In the genomic region with DNA sequence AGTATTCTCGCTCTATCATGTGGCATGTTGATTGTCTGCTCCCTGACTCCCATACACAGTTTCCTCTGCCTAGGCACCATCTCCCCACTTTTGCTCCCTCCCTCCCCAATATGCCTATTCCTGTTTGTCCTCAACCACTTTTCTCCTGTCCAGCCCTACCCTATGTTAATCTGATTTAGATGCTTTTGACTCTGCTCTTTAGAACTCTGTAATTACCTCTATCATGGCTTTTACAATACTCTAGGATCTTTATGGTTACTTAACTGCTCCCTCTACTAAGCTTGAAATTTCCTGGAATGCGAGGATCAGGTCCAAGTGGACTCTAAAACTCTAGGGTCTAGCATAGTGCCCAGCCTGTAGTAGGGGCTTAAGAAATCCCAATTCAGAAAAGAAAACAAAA, we compare ENCODE assay signal across 20 cellular contexts.
A peak's percentile ranks its signal among the peaks of the same experiment; 100 is the strongest.
DNase-seq lines count a peak whose midpoint lies in the region; ATAC-seq, FAIRE-seq and TF ChIP-seq lines count a peak whose summit lies in the region.
"Had no signal": no experiment of that assay in that cellular context is flagged by ENCODE, and none has a peak within 500 bp of the region (broad histone marks: within the 10 kb centered on the region; RNA-seq: fewer than 3 reads in every experiment).

No MANE protein-coding gene starts in this region.

- H3K9me2 ChIP-seq in MM.1S (replicated peaks; ENCODE audit: insufficient read depth, low read length) = no peaks in the 10 kb centered on the region

- H3K27ac Mint-ChIP-seq in stimulated activated naive B cell treated with anti-CD40 and anti-IgM and Interleukin-4, amounts not matched to agents 10 μg/mL and 1 μg/mL and 100 μg/mL, for 72 hours = peak overlapping the region; percentile 7
- H3K27ac Mint-ChIP-seq: CD4-positive, CD25-positive, alpha-beta regulatory T cell; CD8-positive, alpha-beta memory T cell had no signal

- peaks cover 7 to 10% of the 10 kb centered on the region in 2 donors for H3K4me1 Mint-ChIP-seq in stimulated activated naive B cell treated with anti-CD40 and anti-IgM and Interleukin-4, amounts not matched to agents 10 μg/mL and 1 μg/mL and 100 μg/mL, for 72 hours
- H3K4me1 Mint-ChIP-seq: CD4-positive, CD25-positive, alpha-beta regulatory T cell; CD8-positive, alpha-beta memory T cell had no signal

- H3K4me3 ChIP-seq in MM.1S (ENCODE audit: low read length) = no peak overlapping the region
- H3K4me3 ChIP-seq: GM23248, HAP-1 had no signal

- no peak overlapping the region for H3K9ac ChIP-seq in MM.1S (ENCODE audit: low read length)
- H3K9ac ChIP-seq: GM23248 had no signal

- H3K4me1 ChIP-seq in MM.1S (ENCODE audit: low read length) = no peaks in the 10 kb centered on the region
- H3K4me1 ChIP-seq: HAP-1 had no signal

- H3K27me3 Mint-ChIP-seq in stimulated activated naive B cell treated with anti-CD40 and anti-IgM and Interleukin-4, amounts not matched to agents 10 μg/mL and 1 μg/mL and 100 μg/mL, for 72 hours = no peaks in the 10 kb centered on the region
- H3K27me3 Mint-ChIP-seq: CD4-positive, CD25-positive, alpha-beta regulatory T cell; CD8-positive, alpha-beta memory T cell had no signal

- no peaks in the 10 kb centered on the region for H3K36me3 ChIP-seq in MM.1S (replicated peaks; ENCODE audit: insufficient read depth, low read length)
- H3K36me3 ChIP-seq: BE2C, HAP-1 had no signal

- no peak overlapping the region for H3K4me3 Mint-ChIP-seq in stimulated activated naive B cell treated with anti-CD40 and anti-IgM and Interleukin-4, amounts not matched to agents 10 μg/mL and 1 μg/mL and 100 μg/mL, for 72 hours
- H3K4me3 Mint-ChIP-seq: CD4-positive, CD25-positive, alpha-beta regulatory T cell; CD8-positive, alpha-beta memory T cell had no signal

- peaks cover 5 to 14% of the 10 kb centered on the region in 2 donors for H3K36me3 Mint-ChIP-seq in stimulated activated naive B cell treated with anti-CD40 and anti-IgM and Interleukin-4, amounts not matched to agents 10 μg/mL and 1 μg/mL and 100 μg/mL, for 72 hours

- DNase-seq in HTR-8/SVneo (ENCODE audit: insufficient read length, low spot score) (no peak), left colon (no peak), MM.1S (no peak), middle frontal gyrus (ENCODE audit: extremely low spot score, low spot score) (no peak)
- DNase-seq in stimulated activated naive B cell treated with anti-CD40 and anti-IgM and Interleukin-4, amounts not matched to agents 10 μg/mL and 1 μg/mL and 100 μg/mL, for 72 hours = no peak
- DNase-seq: ACHN; BE2C; C1 segment of cervical spinal cord; CD4-positive, CD25-positive, alpha-beta regulatory T cell; CD8-positive, alpha-beta memory T cell; COR-L47; GM23248; IMR-90 had no signal

- H3K27ac ChIP-seq in MM.1S (ENCODE audit: low read length) = no peak overlapping the region
- H3K27ac ChIP-seq: GM23248, HL-60 had no signal

- peak; percentile 90 for ATAC-seq in left colon
- ATAC-seq in stimulated activated naive B cell treated with anti-CD40 and anti-IgM and Interleukin-4, amounts not matched to agents 10 μg/mL and 1 μg/mL and 100 μg/mL, for 72 hours (replicated peaks) = no peak
- ATAC-seq in HG02981 (IDR thresholded peaks at IDR 0.05; ENCODE audit: unreplicated experiment) = no peak

- no peak for TF ChIP-seq CTCF in MM.1S (IDR thresholded peaks at IDR 0.05; ENCODE audit: low read length)

- no peaks in the 10 kb centered on the region for H3K27me3 ChIP-seq in MM.1S (replicated peaks; ENCODE audit: insufficient read depth, low read length)
- H3K27me3 ChIP-seq: BE2C had no signal

- peak; percentile 13 for FAIRE-seq in HTR-8/SVneo (lab: Jason Lieb, UNC)
- FAIRE-seq: A204.1, D721Med, G401.6, GM12891 had no signal

- intact Hi-C loops in left colon (cut with DNase I, micrococcal nuclease) = no loop called here

- no peaks in the 10 kb centered on the region for H3K9me3 ChIP-seq in MM.1S (replicated peaks; ENCODE audit: insufficient read depth, low read length)
- H3K9me3 ChIP-seq: BE2C, HAP-1 had no signal

- H4K20me1 ChIP-seq in MM.1S (ENCODE audit: insufficient read depth, low read length) = no peaks in the 10 kb centered on the region

- no peaks in the 10 kb centered on the region for H3K79me2 ChIP-seq in MM.1S (ENCODE audit: low read length)

- H2AFZ ChIP-seq in MM.1S (ENCODE audit: low read length) = no peak overlapping the region
- H2AFZ ChIP-seq: GM23248 had no signal

- H3K4me2 ChIP-seq in MM.1S (ENCODE audit: low read depth, low read length) = no peak overlapping the region

- H3F3A ChIP-seq in MM.1S (ENCODE audit: insufficient read depth, low read length) = no peaks in the 10 kb centered on the region

- H3K9me3 Mint-ChIP-seq in stimulated activated naive B cell treated with anti-CD40 and anti-IgM and Interleukin-4, amounts not matched to agents 10 μg/mL and 1 μg/mL and 100 μg/mL, for 72 hours = no peaks in the 10 kb centered on the region
- H3K9me3 Mint-ChIP-seq: CD8-positive, alpha-beta memory T cell had no signal
